Comparison of ENCODE assay signal across 11 cellular contexts in genomic region chr10:16381083-16381482, GRCh38. TPM values are rescaled to one million over a fixed set of nuclear protein-coding genes. Genes with fewer than 3 reads are reported as not detected.
DNase-seq lines count a peak whose midpoint lies in the region; ATAC-seq and TF ChIP-seq lines count a peak whose summit lies in the region.
"Had no signal": no experiment of that assay in that cellular context is flagged by ENCODE, and none has a peak within 500 bp of the region (broad histone marks: within the 10 kb centered on the region; RNA-seq: fewer than 3 reads in every experiment).

No MANE protein-coding gene starts in this region.

- TF ChIP-seq EP300 in tibial nerve (IDR thresholded peaks at IDR 0.05): no peak

- H3K27me3 ChIP-seq in tibial nerve: no peaks in the 10 kb centered on the region

- TF ChIP-seq CTCF in Calu3 (IDR thresholded peaks at IDR 0.05; ENCODE audit: unreplicated experiment) (no peak), tibial nerve (IDR thresholded peaks at IDR 0.05) (no peak)

- 66 to 72% methylated on average over 3 of the region's 3 CpGs for WGBS in tibial nerve, 2 donors

- no peaks in the 10 kb centered on the region for H3K4me1 ChIP-seq in tibial nerve

- no peak overlapping the region for H3K4me3 Mint-ChIP-seq in Calu3 (ENCODE audit: low read depth, unreplicated experiment)
- no peak overlapping the region for H3K4me3 Mint-ChIP-seq in activated T-helper 17 cell treated with anti-CD3 and anti-CD28 coated beads, Interleukin-2, amount 50 U/mL, for 72 hours
- H3K4me3 Mint-ChIP-seq in effector memory CD8-positive, alpha-beta T cell: no peak overlapping the region
- H3K4me3 Mint-ChIP-seq: naive thymus-derived CD4-positive, alpha-beta T cell; T-helper 1 cell treated with Interleukin-12 subunit alpha and Interleukin-12 subunit beta and Interleukin-4 antibody, amounts not matched to agents 30 μg/mL and 1 μg/mL, for 36 hours had no signal

- H3K4me3 ChIP-seq in tibial nerve: no peak overlapping the region

- no peaks in the 10 kb centered on the region for H3K27me3 Mint-ChIP-seq in Calu3 (ENCODE audit: unreplicated experiment)
- peaks cover 10% of the 10 kb centered on the region for H3K27me3 Mint-ChIP-seq in activated T-helper 17 cell treated with anti-CD3 and anti-CD28 coated beads, Interleukin-2, amount 50 U/mL, for 72 hours
- peaks cover 19 to 28% of the 10 kb centered on the region in 2 donors for H3K27me3 Mint-ChIP-seq in effector memory CD8-positive, alpha-beta T cell

- no peaks in the 10 kb centered on the region for H3K9me3 ChIP-seq in tibial nerve

- peaks cover 17% of the 10 kb centered on the region for H3K4me1 Mint-ChIP-seq in Calu3 (ENCODE audit: low read depth, unreplicated experiment)
- H3K4me1 Mint-ChIP-seq in activated T-helper 17 cell treated with anti-CD3 and anti-CD28 coated beads, Interleukin-2, amount 50 U/mL, for 72 hours: no peaks in the 10 kb centered on the region
- no peaks in the 10 kb centered on the region for H3K4me1 Mint-ChIP-seq in effector memory CD8-positive, alpha-beta T cell (ENCODE audit: low read depth in 2 of 2)
- H3K4me1 Mint-ChIP-seq: naive thymus-derived CD4-positive, alpha-beta T cell had no signal

- TF ChIP-seq POLR2A in tibial nerve (IDR thresholded peaks at IDR 0.05): no peak

- H3K27ac ChIP-seq in tibial nerve: no peak overlapping the region

- no peaks in the 10 kb centered on the region for H3K36me3 Mint-ChIP-seq in Calu3 (ENCODE audit: insufficient read depth, unreplicated experiment)
- H3K36me3 Mint-ChIP-seq in activated T-helper 17 cell treated with anti-CD3 and anti-CD28 coated beads, Interleukin-2, amount 50 U/mL, for 72 hours (ENCODE audit: low read depth): no peaks in the 10 kb centered on the region
- H3K36me3 Mint-ChIP-seq in effector memory CD8-positive, alpha-beta T cell (ENCODE audit: insufficient read depth): no peaks in the 10 kb centered on the region
- H3K36me3 Mint-ChIP-seq: naive thymus-derived CD4-positive, alpha-beta T cell had no signal

- H3K36me3 ChIP-seq in tibial nerve: no peaks in the 10 kb centered on the region

- ATAC-seq in GM19467 (IDR thresholded peaks at IDR 0.05; ENCODE audit: unreplicated experiment) (peak; percentile 94), HG03139 (IDR thresholded peaks at IDR 0.05; ENCODE audit: unreplicated experiment) (peak; percentile 98), GM18519 (IDR thresholded peaks at IDR 0.05; ENCODE audit: low FRiP score, unreplicated experiment) (no peak)
- ATAC-seq in activated T-helper 17 cell treated with anti-CD3 and anti-CD28 coated beads, Interleukin-2, amount 50 U/mL, for 72 hours (replicated peaks): peak; percentile 11
- no peak for ATAC-seq in effector memory CD8-positive, alpha-beta T cell (replicated peaks)
- ATAC-seq: naive thymus-derived CD4-positive, alpha-beta T cell had no signal

- BruUV-seq in Calu3 (replicated peaks; lab: Mats Ljungman, UMichigan): no TSS peak

- H3K9me3 Mint-ChIP-seq in Calu3 (ENCODE audit: low read depth, unreplicated experiment): no peaks in the 10 kb centered on the region
- H3K9me3 Mint-ChIP-seq in activated T-helper 17 cell treated with anti-CD3 and anti-CD28 coated beads, Interleukin-2, amount 50 U/mL, for 72 hours: no peaks in the 10 kb centered on the region
- no peaks in the 10 kb centered on the region for H3K9me3 Mint-ChIP-seq in effector memory CD8-positive, alpha-beta T cell
- H3K9me3 Mint-ChIP-seq: naive thymus-derived CD4-positive, alpha-beta T cell; T-helper 1 cell treated with Interleukin-12 subunit alpha and Interleukin-12 subunit beta and Interleukin-4 antibody, amounts not matched to agents 30 μg/mL and 1 μg/mL, for 36 hours had no signal

- H3K27ac Mint-ChIP-seq in Calu3 (ENCODE audit: unreplicated experiment): peak overlapping the region; percentile 96
- H3K27ac Mint-ChIP-seq in activated T-helper 17 cell treated with anti-CD3 and anti-CD28 coated beads, Interleukin-2, amount 50 U/mL, for 72 hours: no peak overlapping the region
- H3K27ac Mint-ChIP-seq in effector memory CD8-positive, alpha-beta T cell: no peak overlapping the region
- H3K27ac Mint-ChIP-seq: naive thymus-derived CD4-positive, alpha-beta T cell; T-helper 1 cell treated with Interleukin-12 subunit alpha and Interleukin-12 subunit beta and Interleukin-4 antibody, amounts not matched to agents 30 μg/mL and 1 μg/mL, for 36 hours had no signal

- intact Hi-C loops in Calu3 (cut with micrococcal nuclease; ENCODE audit: unreplicated experiment): loop anchor here (10.0 kb wide), 1 partner anchor 54 kb away; the partner anchor contains the start of gene PTER

- DNase-seq in Calu3 (peak; percentile 38), tibial nerve (ENCODE audit: low spot score in 2 of 2) (no peak), H4 (ENCODE audit: low spot score) (no peak)
- no peak for DNase-seq in effector memory CD8-positive, alpha-beta T cell
- DNase-seq: activated naive CD4-positive, alpha-beta T cell; naive thymus-derived CD4-positive, alpha-beta T cell had no signal

- CTCF ChIA-PET in Calu3 (lab: Charles Lee): no interaction called here

RNA-seq across cellular contexts. Expression of gene PTER, which starts 55.7 kb away (rescaled TPM):
- total RNA-seq in Calu3 (2022) (30.1 and 33.1 TPM in 2 replicates), tibial nerve (10 to 100 TPM in 2 of 4 donors, 1 to 10 TPM in 2; 4.9 to 26.4 (median 12.1) TPM)
- 10 to 100 TPM; 29.2 to 38.4 TPM for total RNA-seq in activated T-helper 17 cell treated with anti-CD3 and anti-CD28 coated beads, Interleukin-2, amount 50 U/mL, for 72 hours
- total RNA-seq in H4 (2014; rRNA removed; shearing (Covaris generic)): 0.14 TPM in 1 of 2 replicates, not detected in the other

Comparison
In these comparisons a context has a peak if more than half of its experiments do, and no peak if none do; other contexts are left out.
1. ATAC-seq: peak in GM19467 (single experiment), HG03139 (single experiment) and activated T-helper 17 cell treated with anti-CD3 and anti-CD28 coated beads, Interleukin-2, amount 50 U/mL, for 72 hours (single experiment); none in effector memory CD8-positive, alpha-beta T cell (single experiment) and GM18519 (single experiment).